Comparison of ENCODE assay signal across 26 cellular contexts in the genomic region with DNA sequence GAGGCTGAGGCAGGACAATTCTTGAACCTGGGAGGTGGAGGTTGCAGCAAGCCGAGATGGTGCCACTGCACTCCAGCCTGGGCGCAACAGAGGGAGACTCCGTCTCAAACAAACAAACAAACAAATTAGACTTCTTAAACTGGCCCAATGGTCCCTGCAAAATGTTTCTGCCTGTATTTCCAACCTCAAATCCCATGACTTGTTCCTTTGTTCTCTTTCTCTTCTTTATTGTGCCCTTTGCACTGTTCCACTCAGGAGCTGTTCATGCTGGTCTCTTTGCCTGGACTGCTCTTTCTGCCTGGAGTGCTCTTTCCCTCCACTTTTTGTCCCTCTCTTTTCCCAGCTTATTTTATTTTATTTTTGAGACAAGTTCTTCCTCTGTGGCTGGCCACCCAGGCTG.
"Had no signal": no experiment of that assay in that cellular context is flagged by ENCODE, and none has a peak within 500 bp of the region (broad histone marks: within the 10 kb centered on the region; RNA-seq: fewer than 3 reads in every experiment).

No MANE protein-coding gene starts in this region.

- H3K9me3 Mint-ChIP-seq: activated CD4-positive, alpha-beta T cell treated with anti-CD3 and anti-CD28 coated beads, Interleukin-2, amount 10 ng/mL, durations not matched to agents 24 days and 14 days; activated naive CD4-positive, alpha-beta T cell treated with anti-CD3 and anti-CD28 coated beads, Interleukin-2, amount 50 U/mL, for 24 hours; activated naive CD8-positive, alpha-beta T cell treated with anti-CD3 and anti-CD28 coated beads, Interleukin-2, amount 50 U/mL, for 24 hours; activated T-cell treated with anti-CD3 and anti-CD28 coated beads, Interleukin-2, amount 50 U/mL, for 4 hours; IgD-negative memory B cell; WTC11 had no signal

- H3K27me3 ChIP-seq: ascending aorta, body of pancreas, SJCRH30 had no signal

- H3K27ac Mint-ChIP-seq: activated CD4-positive, alpha-beta T cell treated with anti-CD3 and anti-CD28 coated beads, Interleukin-2, amount 10 ng/mL, durations not matched to agents 24 days and 14 days; activated CD8-positive, alpha-beta memory T cell treated with anti-CD3 and anti-CD28 coated beads, Interleukin-2, amount 10 ng/mL, durations not matched to agents 7 days and 5 days; activated naive CD4-positive, alpha-beta T cell treated with anti-CD3 and anti-CD28 coated beads, Interleukin-2, amount 50 U/mL, for 24 hours; activated naive CD8-positive, alpha-beta T cell treated with anti-CD3 and anti-CD28 coated beads, Interleukin-2, amount 50 U/mL, for 24 hours; WTC11 had no signal

- H3K4me3 ChIP-seq: ascending aorta, body of pancreas, SJCRH30 had no signal

- DNase-seq: activated CD4-positive, alpha-beta T cell treated with anti-CD3 and anti-CD28 coated beads, Interleukin-2, amount 10 ng/mL, durations not matched to agents 24 days and 14 days; activated CD4-positive, alpha-beta T cell treated with anti-CD3 and anti-CD28 coated beads, Interleukin-2, amount 50 U/mL, for 48 hours; activated CD4-positive, CD25-positive, alpha-beta regulatory T cell treated with anti-CD3 and anti-CD28 coated beads, Interleukin-2, amount 50 U/mL, for 72 hours; activated CD8-positive, alpha-beta memory T cell treated with anti-CD3 and anti-CD28 coated beads, Interleukin-2, amount 10 ng/mL, durations not matched to agents 7 days and 5 days; activated naive CD8-positive, alpha-beta T cell treated with anti-CD3 and anti-CD28 coated beads, Interleukin-2, amount 50 U/mL, for 24 hours; activated T-cell treated with anti-CD3 and anti-CD28 coated beads, Interleukin-2, amount 50 U/mL, for 4 hours; amniotic stem cell; body of pancreas; KG1; NCI-H1048; NCI-H146; NCI-H187 treated with DMSO at 0.1 percent for 48 hours; NCI-H2081 treated with DMSO at 0.1 percent for 48 hours; NCI-H526 treated with DMSO at 0.1 percent for 48 hours; NK-92 treated with Interleukin-12 subunit alpha and Interleukin-12 subunit beta, amount 100 ng/mL, for 24 hours; OCI-M1; Right ventricle myocardium superior; RPMI8226; SJCRH30; SK-N-SH; T-helper 9 cell had no signal

- ATAC-seq: activated CD8-positive, alpha-beta memory T cell treated with anti-CD3 and anti-CD28 coated beads, Interleukin-2, amount 10 ng/mL, durations not matched to agents 7 days and 5 days; activated naive CD8-positive, alpha-beta T cell treated with anti-CD3 and anti-CD28 coated beads, Interleukin-2, amount 50 U/mL, for 24 hours; activated T-cell treated with anti-CD3 and anti-CD28 coated beads, Interleukin-2, amount 50 U/mL, for 4 hours; body of pancreas; Panc1; WTC11 had no signal

- H3K4me3 Mint-ChIP-seq: activated CD4-positive, alpha-beta T cell treated with anti-CD3 and anti-CD28 coated beads, Interleukin-2, amount 10 ng/mL, durations not matched to agents 24 days and 14 days; activated CD8-positive, alpha-beta memory T cell treated with anti-CD3 and anti-CD28 coated beads, Interleukin-2, amount 10 ng/mL, durations not matched to agents 7 days and 5 days; activated naive CD4-positive, alpha-beta T cell treated with anti-CD3 and anti-CD28 coated beads, Interleukin-2, amount 50 U/mL, for 24 hours; activated naive CD8-positive, alpha-beta T cell treated with anti-CD3 and anti-CD28 coated beads, Interleukin-2, amount 50 U/mL, for 24 hours; activated T-cell treated with anti-CD3 and anti-CD28 coated beads, Interleukin-2, amount 50 U/mL, for 4 hours; WTC11 had no signal

- H3K9me2 ChIP-seq: SK-N-SH had no signal

- H3K4me2 ChIP-seq: SK-N-SH had no signal

- H3K27ac ChIP-seq: ascending aorta, body of pancreas, SJCRH30 had no signal

- H3K27me3 Mint-ChIP-seq: activated CD4-positive, alpha-beta T cell treated with anti-CD3 and anti-CD28 coated beads, Interleukin-2, amount 10 ng/mL, durations not matched to agents 24 days and 14 days; activated CD8-positive, alpha-beta memory T cell treated with anti-CD3 and anti-CD28 coated beads, Interleukin-2, amount 10 ng/mL, durations not matched to agents 7 days and 5 days; activated naive CD4-positive, alpha-beta T cell treated with anti-CD3 and anti-CD28 coated beads, Interleukin-2, amount 50 U/mL, for 24 hours; activated naive CD8-positive, alpha-beta T cell treated with anti-CD3 and anti-CD28 coated beads, Interleukin-2, amount 50 U/mL, for 24 hours; IgD-negative memory B cell had no signal
